10 cellular contexts compared by ENCODE assay signal in genomic region chr11:124724854-124725718, GRCh38. TPM values are rescaled to one million over a fixed set of nuclear protein-coding genes. Genes with fewer than 3 reads are reported as not detected.
DNase-seq lines count a peak whose midpoint lies in the region; ATAC-seq, FAIRE-seq and TF ChIP-seq lines count a peak whose summit lies in the region.
"Had no signal": no experiment of that assay in that cellular context is flagged by ENCODE, and none has a peak within 500 bp of the region (broad histone marks: within the 10 kb centered on the region; RNA-seq: fewer than 3 reads in every experiment).

No MANE protein-coding gene starts in this region.

- H3K27me3 Mint-ChIP-seq in endothelial cell (ENCODE audit: unreplicated experiment): peaks cover 15% of the 10 kb centered on the region

- no peak overlapping the region for H3K27ac Mint-ChIP-seq in endothelial cell (ENCODE audit: unreplicated experiment)

- CTCF ChIA-PET in PC-9 (lab: Charles Lee): no interaction called here

- POLR2A ChIA-PET in PC-9 (lab: Charles Lee; ENCODE audit: unreplicated experiment): no interaction called here

- no peaks in the 10 kb centered on the region for H4K20me1 ChIP-seq in PC-9 (ENCODE audit: insufficient read depth)

- H3K27me3 ChIP-seq in bronchial epithelial cell (ENCODE audit: control insufficient read depth, insufficient read depth, low read length) (no peaks in the 10 kb centered on the region), thyroid gland (no peaks in the 10 kb centered on the region), PC-9 (ENCODE audit: insufficient read depth, low read depth) (peaks cover 48% of the 10 kb centered on the region)

- H3F3A ChIP-seq in PC-9 (ENCODE audit: insufficient read depth, low read depth): no peaks in the 10 kb centered on the region

- H3K79me2 ChIP-seq in PC-9 (ENCODE audit: low read depth): no peaks in the 10 kb centered on the region

- no peaks in the 10 kb centered on the region for H3K9me3 ChIP-seq in thyroid gland
- H3K9me3 ChIP-seq in PC-9 (ENCODE audit: insufficient read depth, low read depth): no peaks in the 10 kb centered on the region
- H3K9me3 ChIP-seq: A549 had no signal

- H3K27ac ChIP-seq in thyroid gland (no peak overlapping the region), PC-9 (no peak overlapping the region)
- H3K27ac ChIP-seq: A549 had no signal

- H3K36me3 ChIP-seq in bronchial epithelial cell (ENCODE audit: control insufficient read depth, insufficient read depth, low read length) (no peaks in the 10 kb centered on the region), thyroid gland (no peaks in the 10 kb centered on the region), PC-9 (ENCODE audit: low read depth) (no peaks in the 10 kb centered on the region)

- no peaks in the 10 kb centered on the region for H3K9me2 ChIP-seq in PC-9 (ENCODE audit: insufficient read depth)

- H3K4me2 ChIP-seq in PC-9: no peak overlapping the region
- H3K4me2 ChIP-seq: A549 had no signal

- DNase-seq in NCI-H1417 (lab: John Stamatoyannopoulos, UW) (peak in 2 of 3 experiments; percentile 30 to 61), NCI-H1417 treated with DMSO at 0.1 percent for 48 hours (lab: John Stamatoyannopoulos, UW) (no peak), bronchial epithelial cell (ENCODE audit: low read depth) (no peak), thyroid gland (peak; percentile 56 to 86), urothelium cell line (ENCODE audit: low spot score) (no peak), PC-9 (no peak), endothelial cell (ENCODE audit: low spot score) (no peak)
- DNase-seq: SIG-M5 had no signal

- H3K4me3 ChIP-seq in bronchial epithelial cell (ENCODE audit: low read depth, low read length): no peak overlapping the region
- no peak overlapping the region for H3K4me3 ChIP-seq in thyroid gland (replicated peaks in 1 of 3)
- H3K4me3 ChIP-seq in PC-9: no peak overlapping the region
- H3K4me3 ChIP-seq: A549 had no signal

- no peak overlapping the region for H2AFZ ChIP-seq in PC-9

- H3K9me3 Mint-ChIP-seq in endothelial cell (ENCODE audit: unreplicated experiment): no peaks in the 10 kb centered on the region

- H3K36me3 Mint-ChIP-seq in endothelial cell (ENCODE audit: low read depth, unreplicated experiment): peaks cover 4% of the 10 kb centered on the region

- intact Hi-C loops in thyroid gland (cut with DNase I) (no loop called here), PC-9 (cut with micrococcal nuclease; ENCODE audit: unreplicated experiment) (no loop called here)

- peak; percentile 96 for ATAC-seq in HG03135 (IDR thresholded peaks at IDR 0.05; ENCODE audit: unreplicated experiment)
- ATAC-seq: A549 had no signal

- H3K4me1 ChIP-seq in thyroid gland (no peaks in the 10 kb centered on the region), PC-9 (replicated peaks; ENCODE audit: insufficient read depth) (no peaks in the 10 kb centered on the region)

- BruUV-seq in PC-9 (replicated peaks; lab: Mats Ljungman, UMichigan): no TSS peak

- TF ChIP-seq CTCF in bronchial epithelial cell (IDR thresholded peaks at IDR 0.05; ENCODE audit: insufficient read depth, low read length, severe bottlenecking) (no peak), thyroid gland (IDR thresholded peaks at IDR 0.05) (no peak), PC-9 (conservative IDR thresholded peaks at IDR 0.05) (no peak), endothelial cell (IDR thresholded peaks at IDR 0.05; ENCODE audit: unreplicated experiment) (no peak)

- FAIRE-seq in bronchial epithelial cell (lab: Jason Lieb, UNC): peak; percentile 18
- FAIRE-seq in urothelium cell line (lab: Jason Lieb, UNC): no peak
- FAIRE-seq: A549 had no signal

- H3K4me1 Mint-ChIP-seq in endothelial cell (ENCODE audit: unreplicated experiment): peaks cover 40% of the 10 kb centered on the region

- no peak for TF ChIP-seq POLR2A in thyroid gland (IDR thresholded peaks at IDR 0.05)

- no peak overlapping the region for H3K4me3 Mint-ChIP-seq in endothelial cell (ENCODE audit: unreplicated experiment)

- whole genome bisulfite sequencing in thyroid gland, 2 donors: 47 to 48% methylated on average over 16 of the region's 16 CpGs

RNA-seq across cellular contexts. Expression of gene NRGN, which starts 14.7 kb away (rescaled TPM):
- not detected in 2 replicates for total RNA-seq in bronchial epithelial cell
- 1 to 10 TPM in 3 of 4 donors, under 1 TPM in 1; 0.40 to 3.6 (median 2.7) TPM for total RNA-seq in thyroid gland
- total RNA-seq in PC-9 (2021): 6.8 and 10.2 TPM in 2 replicates
- total RNA-seq in endothelial cell (ENCODE audit: unreplicated experiment): 17.0 TPM

RNA-seq across cellular contexts. Expression of gene VSIG2, which starts 27.0 kb away (rescaled TPM):
- total RNA-seq in bronchial epithelial cell: 0.53 and 2.0 TPM in 2 replicates
- total RNA-seq in thyroid gland: 10 to 100 TPM; 23.7 to 54.5 (median 28.8) TPM
- total RNA-seq in PC-9 (2021): 12.4 and 13.6 TPM in 2 replicates
- total RNA-seq in endothelial cell (ENCODE audit: unreplicated experiment): 8.6 TPM

RNA-seq across cellular contexts. Expression of gene ESAM, which starts 37.0 kb away (rescaled TPM):
- not detected in 2 replicates for total RNA-seq in bronchial epithelial cell
- 100 to 1,000 TPM; 188 to 294 (median 243) TPM for total RNA-seq in thyroid gland
- 13.5 and 15.3 TPM in 2 replicates for total RNA-seq in PC-9 (2021)
- 490 TPM for total RNA-seq in endothelial cell (ENCODE audit: unreplicated experiment)

RNA-seq across cellular contexts. Expression of gene SPA17, which starts 51.4 kb away (rescaled TPM):
- total RNA-seq in bronchial epithelial cell (2.4 and 5.8 TPM in 2 replicates), thyroid gland (10 to 100 TPM; 13.8 to 25.2 (median 23.6) TPM), PC-9 (2021) (6.1 and 15.7 TPM in 2 replicates), endothelial cell (ENCODE audit: unreplicated experiment) (4.3 TPM)

RNA-seq across cellular contexts. Expression of gene SIAE, which starts 51.5 kb away (rescaled TPM):
- total RNA-seq in bronchial epithelial cell (9.0 and 10.8 TPM in 2 replicates), thyroid gland (10 to 100 TPM; 33.9 to 52.5 (median 41.6) TPM), PC-9 (2021) (29.2 and 37.9 TPM in 2 replicates), endothelial cell (ENCODE audit: unreplicated experiment) (11.4 TPM)

Comparison
In these comparisons a context has a peak if more than half of its experiments do, and no peak if none do; other contexts are left out.
1. DNase-seq: peak in NCI-H1417 (2 of 3) and thyroid gland (2 of 2); none in NCI-H1417 treated with DMSO at 0.1 percent for 48 hours (single experiment), bronchial epithelial cell (single experiment), urothelium cell line (single experiment), PC-9 (0 of 2) and endothelial cell (single experiment).
2. RNA of gene ESAM, which starts 37.0 kb away (total RNA-seq): 490 TPM in endothelial cell (single experiment), 188 to 294 TPM in thyroid gland and 13.5 to 15.3 TPM in PC-9; not detected in bronchial epithelial cell; every median in the first group is over 10 times any median in the second.